In genomic region chr6:112047523-112047922, GRCh38 we compare ENCODE assay signal across 1 cellular context.
DNase-seq lines count a peak whose midpoint lies in the region.

No MANE protein-coding gene starts in this region.

- peak; percentile 41 for DNase-seq in activated CD8-positive, alpha-beta memory T cell treated with anti-CD3 and anti-CD28 coated beads for 24 hours
